Comparison of ENCODE assay signal across 23 cellular contexts in genomic region chr17:80431246-80432195, GRCh38. TPM values are rescaled to one million over a fixed set of nuclear protein-coding genes. Genes with fewer than 3 reads are reported as not detected.
DNase-seq lines count a peak whose midpoint lies in the region; ATAC-seq, FAIRE-seq and TF ChIP-seq lines count a peak whose summit lies in the region.
"Had no signal": no experiment of that assay in that cellular context is flagged by ENCODE, and none has a peak within 500 bp of the region (broad histone marks: within the 10 kb centered on the region; RNA-seq: fewer than 3 reads in every experiment).

No MANE protein-coding gene starts in this region.

- TF ChIP-seq CTCF in SK-N-SH (IDR thresholded peaks at IDR 0.05) (no peak), CD14-positive monocyte (IDR thresholded peaks at IDR 0.05) (no peak), K562 (IDR thresholded peaks at IDR 0.05 in 2 of 3, conservative IDR thresholded peaks at IDR 0.05 in 1 of 3; ENCODE audit: insufficient read depth in 2 of 3, low read depth in 1 of 3, low read length in 3 of 3) (no peak), osteoblast (IDR thresholded peaks at IDR 0.05; ENCODE audit: extremely low read depth, low read depth, low read length) (no peak)

- no peak for DNase-seq in SK-N-SH
- peak; percentile 40 for DNase-seq in CD14-positive monocyte (ENCODE audit: low spot score)
- DNase-seq in K562 (ENCODE audit: extremely low read depth in 1 of 4, low spot score in 3 of 4), result no peak
- DNase-seq in osteoblast (ENCODE audit: insufficient read length, low spot score, missing footprints), result peak; percentile 88
- no peak for DNase-seq in kidney glomerular epithelial cell (lab: John Stamatoyannopoulos, UW)
- no peak for DNase-seq in effector CD8-positive, alpha-beta T cell (lab: John Stamatoyannopoulos, UW)
- DNase-seq: 8988T; CD4-positive, alpha-beta T cell; GM23248; H7; KG1; MG63; NCI-H1105 treated with DMSO at 0.1 percent for 48 hours; NCI-H146; NCI-H1930; NCI-H2227 treated with DMSO at 0.1 percent for 48 hours; NCI-H526 treated with DMSO at 0.1 percent for 48 hours; PC-9 had no signal

- H4K20me1 ChIP-seq in SK-N-SH (ENCODE audit: insufficient read depth) (no peaks in the 10 kb centered on the region), K562 (replicated peaks; ENCODE audit: control insufficient read depth, insufficient read depth, low read length) (peaks cover 31% of the 10 kb centered on the region), osteoblast (ENCODE audit: insufficient read depth, low read length) (peaks cover 7% of the 10 kb centered on the region)

- H3K27ac ChIP-seq in SK-N-SH (ENCODE audit: low read depth in 2 of 2, low read length in 1 of 2), result no peak overlapping the region
- no peak overlapping the region for H3K27ac ChIP-seq in K562 (ENCODE audit: extremely low read depth, low read depth, low read length)
- no peak overlapping the region for H3K27ac ChIP-seq in osteoblast (ENCODE audit: low read depth, low read length)
- H3K27ac ChIP-seq: BLaER1, GM23248, PC-9 had no signal

- no peaks in the 10 kb centered on the region for H3K9me1 ChIP-seq in K562 (ENCODE audit: control insufficient read depth, insufficient read depth, low read length)

- H3K36me3 ChIP-seq in SK-N-SH (replicated peaks in 1 of 2; ENCODE audit: control insufficient read depth in 1 of 2, insufficient read depth in 2 of 2, low read length in 1 of 2) (peaks cover 3 to 24% of the 10 kb centered on the region in 2 experiments), K562 (ENCODE audit: control insufficient read depth, insufficient read depth, low read length) (no peaks in the 10 kb centered on the region), osteoblast (ENCODE audit: insufficient read depth, low read length) (no peaks in the 10 kb centered on the region)
- H3K36me3 ChIP-seq: BLaER1 had no signal

- H3K4me1 ChIP-seq in SK-N-SH (ENCODE audit: control insufficient read depth in 1 of 2, insufficient read depth in 2 of 2, low read depth in 1 of 2, low read length in 1 of 2), result no peaks in the 10 kb centered on the region; a peak in 1 of 4 replicates
- peaks cover 0 to 40% of the 10 kb centered on the region in 2 experiments; a peak in 2 of 5 replicates for H3K4me1 ChIP-seq in K562 (replicated peaks in 1 of 2; ENCODE audit: control insufficient read depth in 2 of 2, insufficient read depth in 2 of 2, low read length in 2 of 2)
- H3K4me1 ChIP-seq in osteoblast (ENCODE audit: insufficient read depth, low read length), result no peaks in the 10 kb centered on the region

- 86% methylated on average over 26 of the region's 29 CpGs for WGBS in SK-N-SH (ENCODE audit: low lambda C conversion rate)
- WGBS in K562 (ENCODE audit: insufficient coverage, low coverage, missing lambda C conversion rate), result 3% methylated on average over 27 of the region's 29 CpGs

- no peak for TF ChIP-seq RAD21 in SK-N-SH (IDR thresholded peaks at IDR 0.05; ENCODE audit: low read length)
- TF ChIP-seq RAD21 in K562 (CRISPR knock-in tag; conservative IDR thresholded peaks at IDR 0.05 in 1 of 2, IDR thresholded peaks at IDR 0.05 in 1 of 2), result no peak

- peaks cover 4 to 7% (median 5%) of the 10 kb centered on the region in 3 donors for H3K27me3 Mint-ChIP-seq in CD14-positive monocyte (ENCODE audit: low read depth in 3 of 3)
- H3K27me3 Mint-ChIP-seq: CD4-positive, alpha-beta T cell had no signal

- H3K4me2 ChIP-seq in SK-N-SH, result no peak overlapping the region
- H3K4me2 ChIP-seq in K562 (ENCODE audit: insufficient read depth, low read length), result no peak overlapping the region
- no peak overlapping the region for H3K4me2 ChIP-seq in osteoblast (ENCODE audit: insufficient read depth, low read length)
- H3K4me2 ChIP-seq: BLaER1, PC-9 had no signal

- H3F3A ChIP-seq in SK-N-SH (replicated peaks; ENCODE audit: insufficient read depth), result peaks cover 1% of the 10 kb centered on the region

- H3K36me3 Mint-ChIP-seq in CD14-positive monocyte, result no peaks in the 10 kb centered on the region

- no peak overlapping the region for H3K4me3 ChIP-seq in SK-N-SH (ENCODE audit: low read depth in 2 of 2, low read length in 1 of 2)
- H3K4me3 ChIP-seq in K562, result no peak overlapping the region
- H3K4me3 ChIP-seq in osteoblast (ENCODE audit: insufficient read depth, low read length), result no peak overlapping the region
- H3K4me3 ChIP-seq: BLaER1, GM23248, MG63, PC-9 had no signal

- no peak for FAIRE-seq in K562 (lab: Jason Lieb, UNC)
- FAIRE-seq: D721Med, GM18507 had no signal

- in situ Hi-C loops in K562 (cut with MboI), result no loop called here

- POLR2A ChIA-PET in SK-N-SH (lab: Yijun Ruan, JAX), result interaction anchor here (1.0 kb wide), 1 partner anchor 23 kb away, joined by 3 read pairs; no protein-coding TSS in a partner anchor
- POLR2A ChIA-PET in K562 (lab: Yijun Ruan, JAX), result interaction anchor here (0.6 to 1.1 kb wide), 3 partner anchors 8 to 685 kb away, joined by 3 to 4 read pairs (median 4); no protein-coding TSS in a partner anchor

- H2AFZ ChIP-seq in SK-N-SH (ENCODE audit: low read depth), result no peak overlapping the region
- no peak overlapping the region for H2AFZ ChIP-seq in K562 (ENCODE audit: low read depth, low read length)
- H2AFZ ChIP-seq in osteoblast (ENCODE audit: low read length), result no peak overlapping the region
- H2AFZ ChIP-seq: GM23248, PC-9 had no signal

- H3K9me3 ChIP-seq in SK-N-SH (no peaks in the 10 kb centered on the region), K562 (replicated peaks; ENCODE audit: control insufficient read depth, insufficient read depth, low read depth, low read length) (no peaks in the 10 kb centered on the region; the same call in 1 of the 2 replicates), osteoblast (ENCODE audit: low read depth, low read length) (no peaks in the 10 kb centered on the region)
- H3K9me3 ChIP-seq: BLaER1, MG63 had no signal

- H3K27ac Mint-ChIP-seq in CD14-positive monocyte, result peak overlapping the region in 1 of 7 donors; percentile 25
- H3K27ac Mint-ChIP-seq: CD4-positive, alpha-beta T cell had no signal

- no peaks in the 10 kb centered on the region for H3K79me2 ChIP-seq in SK-N-SH (ENCODE audit: insufficient read depth)
- no peaks in the 10 kb centered on the region for H3K79me2 ChIP-seq in K562 (ENCODE audit: control insufficient read depth, insufficient read depth, low read length)
- no peaks in the 10 kb centered on the region for H3K79me2 ChIP-seq in osteoblast (ENCODE audit: insufficient read depth, low read length)

- no peaks in the 10 kb centered on the region for H3K27me3 ChIP-seq in SK-N-SH (ENCODE audit: insufficient read depth)
- peaks cover 18 to 77% of the 10 kb centered on the region in 2 experiments; a peak in 3 of 5 replicates for H3K27me3 ChIP-seq in K562 (ENCODE audit: control insufficient read depth in 2 of 2, insufficient read depth in 2 of 2, low read length in 2 of 2)
- no peaks in the 10 kb centered on the region for H3K27me3 ChIP-seq in osteoblast (ENCODE audit: insufficient read depth, low read length)
- H3K27me3 ChIP-seq: BLaER1, MG63 had no signal

- TF ChIP-seq EP300 in SK-N-SH (IDR thresholded peaks at IDR 0.05; ENCODE audit: borderline replicate concordance in 1 of 2, low read depth in 1 of 2, low read length in 1 of 2), result no peak
- TF ChIP-seq EP300 in K562 (IDR thresholded peaks at IDR 0.05; ENCODE audit: low read length), result no peak

- BruUV-seq in K562 (replicated peaks; lab: Mats Ljungman, UMichigan), result no TSS peak

- CTCF ChIA-PET in SK-N-SH (lab: Yijun Ruan, JAX), result interaction anchor here (0.6 to 2.3 kb wide), 10 partner anchors 8 to 671 kb away, joined by 3 to 8 read pairs (median 4); no protein-coding TSS in a partner anchor
- CTCF ChIA-PET in K562 (lab: Yijun Ruan, JAX; ENCODE audit: low intra/inter-chr PET ratio), result no interaction called here

- intact Hi-C loops in CD14-positive monocyte (cut with micrococcal nuclease) (no loop called here), K562 (cut with micrococcal nuclease) (no loop called here)

- peaks cover 0 to 3% (median 0%) of the 10 kb centered on the region in 7 donors for H3K9me3 Mint-ChIP-seq in CD14-positive monocyte
- H3K9me3 Mint-ChIP-seq: CD4-positive, alpha-beta T cell had no signal

- H3K4me3 Mint-ChIP-seq in CD14-positive monocyte, result no peak overlapping the region
- H3K4me3 Mint-ChIP-seq: CD4-positive, alpha-beta T cell had no signal

- no peaks in the 10 kb centered on the region for H3K9me2 ChIP-seq in SK-N-SH

- no peak for TF ChIP-seq POLR2A in K562 (conservative IDR thresholded peaks at IDR 0.05)

- H3K4me1 Mint-ChIP-seq in CD14-positive monocyte, result no peaks in the 10 kb centered on the region

- H3K9ac ChIP-seq in SK-N-SH, result no peak overlapping the region
- H3K9ac ChIP-seq in K562 (ENCODE audit: insufficient read depth in 1 of 2, low read depth in 2 of 2, low read length in 2 of 2), result peak overlapping the region in 1 of 2 experiments; percentile 28; a peak in 1 of 4 replicates
- H3K9ac ChIP-seq: BLaER1, GM23248 had no signal

- ATAC-seq in SK-N-SH treated with all-trans-retinoic acid at 6 μM for 48 hours (no peak), K562 (no peak), GM18498 (IDR thresholded peaks at IDR 0.05; ENCODE audit: unreplicated experiment) (no peak)

RNA-seq across cellular contexts. Expression of gene ENDOV, which starts 16.6 kb away (rescaled TPM):
- polyA plus RNA-seq in SK-N-SH (2012; rRNA removed) (83.6 and 90.3 TPM in 2 replicates), CD14-positive monocyte (10 to 100 TPM; 10.4 to 13.3 TPM), K562 (2011; rRNA removed) (7.9 and 8.2 TPM in 2 replicates), K562 (2014; fragmentation: Illumina TruSeq; extraction: Trizol) (4.3 and 5.0 TPM in 2 replicates), K562 (2014; fragmentation: Nextera tagmentation; extraction: Ambion mirVana) (1 to 10 TPM; 1.2 to 3.2 TPM), K562 (2014; rRNA removed) (3.8 and 5.6 TPM in 2 replicates)
- 36.1 and 50.0 TPM in 2 replicates for polyA plus RNA-seq in SK-N-SH (2012; cell fraction: cytosol; rRNA removed)
- polyA plus RNA-seq in SK-N-SH (2012; cell fraction: nucleus; rRNA removed), result 181 and 203 TPM in 2 replicates
- 28.5 and 57.0 TPM in 2 replicates for total RNA-seq in K562 (2011; cell fraction: chromatin; rRNA removed; ENCODE audit: low replicate concordance)
- 34.7 and 37.9 TPM in 2 replicates for total RNA-seq in K562 (2011; cell fraction: nucleolus; rRNA removed)
- total RNA-seq in K562 (2011; cell fraction: nucleoplasm; rRNA removed), result 40.0 and 51.1 TPM in 2 replicates
- total RNA-seq in K562 (2014; rRNA removed) (3.1 and 5.2 TPM in 2 replicates), K562 (2014; rRNA removed; fragmentation: Illumina TruSeq; extraction: Trizol) (2.0 and 2.3 TPM in 2 replicates), K562 (2015; rRNA removed; fragmentation: Illumina TruSeq; extraction: Trizol) (2.8 and 3.7 TPM in 2 replicates), K562 (2021) (7.1 and 7.3 TPM in 2 replicates), osteoblast (19.5 and 25.9 TPM in 2 replicates)
- polyA plus RNA-seq in K562 (2011; cell fraction: cytosol; rRNA removed), result 6.6 and 8.3 TPM in 2 replicates
- 11.9 and 21.5 TPM in 2 replicates for polyA plus RNA-seq in K562 (2011; cell fraction: nucleus; rRNA removed)
- polyA plus RNA-seq in K562 (2012), result 7.7 and 9.4 TPM in 2 replicates
- polyA minus RNA-seq in K562 (2011; rRNA and poly(A)+ RNA removed), result 5.5 and 6.0 TPM in 2 replicates
- polyA minus RNA-seq in K562 (2011; cell fraction: cytosol; rRNA and poly(A)+ RNA removed), result 2.5 and 3.7 TPM in 2 replicates
- polyA minus RNA-seq in K562 (2011; cell fraction: nucleus; rRNA and poly(A)+ RNA removed), result 8.9 and 14.3 TPM in 2 replicates

RNA-seq across cellular contexts. Expression of gene NPTX1, which starts 44.9 kb away (rescaled TPM):
- 0.05 and 0.16 TPM in 2 replicates for polyA plus RNA-seq in SK-N-SH (2012; rRNA removed)
- polyA plus RNA-seq in SK-N-SH (2012; cell fraction: cytosol; rRNA removed), result 0.01 and 0.03 TPM in 2 replicates
- 0.05 and 0.38 TPM in 2 replicates for polyA plus RNA-seq in SK-N-SH (2012; cell fraction: nucleus; rRNA removed)
- polyA plus RNA-seq in CD14-positive monocyte, result not detected
- not detected in 2 replicates for total RNA-seq in K562 (2011; cell fraction: chromatin; rRNA removed; ENCODE audit: low replicate concordance)
- total RNA-seq in K562 (2011; cell fraction: nucleolus; rRNA removed), result not detected in 2 replicates
- total RNA-seq in K562 (2011; cell fraction: nucleoplasm; rRNA removed), result not detected in 2 replicates
- not detected in 2 replicates for total RNA-seq in K562 (2014; rRNA removed)
- not detected in 2 replicates for total RNA-seq in K562 (2014; rRNA removed; fragmentation: Illumina TruSeq; extraction: Trizol)
- not detected in 2 replicates for total RNA-seq in K562 (2015; rRNA removed; fragmentation: Illumina TruSeq; extraction: Trizol)
- total RNA-seq in K562 (2021), result 0.04 TPM in 1 of 2 replicates, not detected in the other
- not detected in 2 replicates for polyA plus RNA-seq in K562 (2011; rRNA removed)
- not detected in 2 replicates for polyA plus RNA-seq in K562 (2011; cell fraction: cytosol; rRNA removed)
- 0.03 TPM in 1 of 2 replicates, not detected in the other for polyA plus RNA-seq in K562 (2011; cell fraction: nucleus; rRNA removed)
- polyA plus RNA-seq in K562 (2012), result not detected in 2 replicates
- not detected in 2 replicates for polyA plus RNA-seq in K562 (2014; fragmentation: Illumina TruSeq; extraction: Trizol)
- not detected for polyA plus RNA-seq in K562 (2014; fragmentation: Nextera tagmentation; extraction: Ambion mirVana)
- not detected in 2 replicates for polyA plus RNA-seq in K562 (2014; rRNA removed)
- polyA minus RNA-seq in K562 (2011; rRNA and poly(A)+ RNA removed), result not detected in 2 replicates
- 0.19 TPM in 1 of 2 replicates, not detected in the other for polyA minus RNA-seq in K562 (2011; cell fraction: cytosol; rRNA and poly(A)+ RNA removed)
- under 0.01 TPM in 1 of 2 replicates, not detected in the other for polyA minus RNA-seq in K562 (2011; cell fraction: nucleus; rRNA and poly(A)+ RNA removed)
- total RNA-seq in osteoblast, result under 0.01 and 0.29 TPM in 2 replicates

Comparison
In these comparisons a context has a peak if more than half of its experiments do, and no peak if none do; other contexts are left out.
1. DNase-seq: peak in CD14-positive monocyte (single experiment) and osteoblast (single experiment); none in SK-N-SH (single experiment), K562 (0 of 4), kidney glomerular epithelial cell (single experiment) and effector CD8-positive, alpha-beta T cell (single experiment).
2. Of the 27 proteins assayed by ChIP-seq in both K562 and SK-N-SH: peak only in K562: none; only in SK-N-SH: POLR2AphosphoS5; in both: none; in neither: 26.